10 cellular contexts compared by ENCODE assay signal in the genomic region with DNA sequence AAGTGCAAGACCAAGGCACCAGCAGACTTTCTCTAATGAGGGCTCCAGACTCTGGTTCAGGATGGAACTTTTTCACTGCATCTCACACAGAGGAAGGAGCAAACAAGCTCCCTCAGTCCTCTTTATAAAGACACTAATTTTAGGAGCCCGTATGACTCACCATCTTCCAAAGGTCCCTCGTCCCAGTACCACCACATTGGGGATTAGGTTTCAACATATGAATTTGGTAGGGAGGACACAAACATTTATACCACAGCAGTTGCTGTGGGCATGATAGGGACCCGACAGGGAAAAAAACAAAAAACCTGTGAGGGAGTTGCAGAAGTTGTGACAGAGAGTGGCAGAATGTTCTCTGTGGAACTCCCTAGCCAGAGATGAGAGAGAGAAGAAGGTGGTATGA. TPM values are rescaled to one million over a fixed set of nuclear protein-coding genes. Genes with fewer than 3 reads are reported as not detected.
"Had no signal": no experiment of that assay in that cellular context is flagged by ENCODE, and none has a peak within 500 bp of the region (broad histone marks: within the 10 kb centered on the region; RNA-seq: fewer than 3 reads in every experiment).

No MANE protein-coding gene starts in this region.

- H3K36me3 ChIP-seq: HAP-1 had no signal

- H3K4me1 ChIP-seq: HAP-1 had no signal

- DNase-seq: GM23248, GOT3, H7, H9, HCEC 1CT, HFFc6 had no signal

- ATAC-seq: GM23338, HCT116 had no signal

- H2AFZ ChIP-seq: GM23248, GM23338 had no signal

- H3K9ac ChIP-seq: GM23248 had no signal

- H3K4me2 ChIP-seq: GM23338 had no signal

- H3K27ac Mint-ChIP-seq: GM23338, H9, HFFc6 had no signal

- H3K27ac ChIP-seq: GM23248 had no signal

- H3K4me3 ChIP-seq: GM23248, GM23338, HAP-1 had no signal

- H3K9me3 ChIP-seq: HAP-1 had no signal

- H3K9me3 Mint-ChIP-seq: HFFc6 had no signal

- H3K4me3 Mint-ChIP-seq: GM23338, H9, HFFc6 had no signal

RNA-seq across cellular contexts. Expression of a gene that starts 6.5 kb away (rescaled TPM):
- total RNA-seq: GM23248, H4, HFFc6 had no signal
- polyA plus RNA-seq: GM23248 had no signal
